ENCODE assay signal across 8 cellular contexts in genomic region chr11:102914238-102915043, GRCh38. TPM values are rescaled to one million over a fixed set of nuclear protein-coding genes. Genes with fewer than 3 reads are reported as not detected.
DNase-seq lines count a peak whose midpoint lies in the region; TF ChIP-seq lines count a peak whose summit lies in the region.

No MANE protein-coding gene starts in this region.

- no peak overlapping the region for H3K27ac ChIP-seq in osteoblast (ENCODE audit: low read depth, low read length)
- H3K27ac ChIP-seq in suprapubic skin = no peak overlapping the region

- TF ChIP-seq POLR2A in NB4 (IDR thresholded peaks at IDR 0.05; ENCODE audit: extremely low read depth, insufficient read length) (no peak), suprapubic skin (IDR thresholded peaks at IDR 0.05) (no peak)

- H4K20me1 ChIP-seq in osteoblast (ENCODE audit: insufficient read depth, low read length) = no peaks in the 10 kb centered on the region

- TF ChIP-seq CTCF in GM12872 (IDR thresholded peaks at IDR 0.05; ENCODE audit: insufficient read depth, low read depth, low read length) (peak; percentile 61), NB4 (IDR thresholded peaks at IDR 0.05; ENCODE audit: low read depth, low read length) (peak; percentile 53), osteoblast (IDR thresholded peaks at IDR 0.05; ENCODE audit: extremely low read depth, low read depth, low read length) (peak; percentile 79), suprapubic skin (IDR thresholded peaks at IDR 0.05) (peak in 1 of 2 donors; percentile 38)

- in situ Hi-C loops in ACHN (cut with HindIII; ENCODE audit: low pct_ligation_motif_present, low pct_unique_long_range_greater_than_20kb, low sequenced_read_pairs) = no loop called here

- DNase-seq in ACHN (peak; percentile 47), NB4 (ENCODE audit: low read depth) (peak; percentile 32), epidermal melanocyte (ENCODE audit: insufficient read length, low spot score) (peak; percentile 38), osteoblast (ENCODE audit: insufficient read length, low spot score, missing footprints) (peak; percentile 73), suprapubic skin (ENCODE audit: low spot score in 2 of 2) (no peak), NCI-H128 (lab: John Stamatoyannopoulos, UW; ENCODE audit: unreplicated experiment) (no peak)
- no peak for DNase-seq in activated CD4-positive, alpha-beta T cell treated with anti-CD3 and anti-CD28 coated beads, Interleukin-2, amount 50 U/mL, for 1 hour

- WGBS in suprapubic skin = 50% methylated on average over 3 of the region's 3 CpGs

- no peaks in the 10 kb centered on the region for H3K9me3 ChIP-seq in osteoblast (ENCODE audit: low read depth, low read length)
- no peaks in the 10 kb centered on the region for H3K9me3 ChIP-seq in suprapubic skin

- no peak overlapping the region for H3K4me2 ChIP-seq in osteoblast (ENCODE audit: insufficient read depth, low read length)

- H3K79me2 ChIP-seq in osteoblast (ENCODE audit: insufficient read depth, low read length) = no peaks in the 10 kb centered on the region

- H3K27me3 ChIP-seq in osteoblast (ENCODE audit: insufficient read depth, low read length) (no peaks in the 10 kb centered on the region), suprapubic skin (no peaks in the 10 kb centered on the region)

- peak overlapping the region; percentile 16 for H2AFZ ChIP-seq in osteoblast (ENCODE audit: low read length)

- no peak overlapping the region for H3K4me3 ChIP-seq in NB4 (ENCODE audit: low read depth, low read length)
- H3K4me3 ChIP-seq in osteoblast (ENCODE audit: insufficient read depth, low read length) = no peak overlapping the region
- no peak overlapping the region for H3K4me3 ChIP-seq in suprapubic skin

- no peak for TF ChIP-seq EP300 in suprapubic skin (IDR thresholded peaks at IDR 0.05)

- H3K36me3 ChIP-seq in osteoblast (ENCODE audit: insufficient read depth, low read length) = no peaks in the 10 kb centered on the region
- H3K36me3 ChIP-seq in suprapubic skin = no peaks in the 10 kb centered on the region

- H3K4me1 ChIP-seq in osteoblast (ENCODE audit: insufficient read depth, low read length) = no peaks in the 10 kb centered on the region
- H3K4me1 ChIP-seq in suprapubic skin = no peaks in the 10 kb centered on the region

RNA-seq across cellular contexts. Expression of gene MMP12, which starts 39.7 kb away (rescaled TPM):
- total RNA-seq in osteoblast = under 0.01 and 0.36 TPM in 2 replicates
- not detected for total RNA-seq in suprapubic skin

RNA-seq across cellular contexts. Expression of gene MMP13, which starts 41.1 kb away (rescaled TPM):
- total RNA-seq in osteoblast (1.8 and 2.5 TPM in 2 replicates), suprapubic skin (1 to 10 TPM in 1 of 4 donors, under 1 TPM in 1, not detected in 2; 0.72 to 3.3 TPM)

Comparison
In these comparisons a context has a peak if more than half of its experiments do, and no peak if none do; other contexts are left out.
1. DNase-seq: peak in ACHN (single experiment), NB4 (single experiment), epidermal melanocyte (single experiment) and osteoblast (single experiment); none in suprapubic skin (0 of 2), NCI-H128 (single experiment) and activated CD4-positive, alpha-beta T cell treated with anti-CD3 and anti-CD28 coated beads, Interleukin-2, amount 50 U/mL, for 1 hour (single experiment).